Comparison of ENCODE assay signal across 7 cellular contexts in the genomic region with DNA sequence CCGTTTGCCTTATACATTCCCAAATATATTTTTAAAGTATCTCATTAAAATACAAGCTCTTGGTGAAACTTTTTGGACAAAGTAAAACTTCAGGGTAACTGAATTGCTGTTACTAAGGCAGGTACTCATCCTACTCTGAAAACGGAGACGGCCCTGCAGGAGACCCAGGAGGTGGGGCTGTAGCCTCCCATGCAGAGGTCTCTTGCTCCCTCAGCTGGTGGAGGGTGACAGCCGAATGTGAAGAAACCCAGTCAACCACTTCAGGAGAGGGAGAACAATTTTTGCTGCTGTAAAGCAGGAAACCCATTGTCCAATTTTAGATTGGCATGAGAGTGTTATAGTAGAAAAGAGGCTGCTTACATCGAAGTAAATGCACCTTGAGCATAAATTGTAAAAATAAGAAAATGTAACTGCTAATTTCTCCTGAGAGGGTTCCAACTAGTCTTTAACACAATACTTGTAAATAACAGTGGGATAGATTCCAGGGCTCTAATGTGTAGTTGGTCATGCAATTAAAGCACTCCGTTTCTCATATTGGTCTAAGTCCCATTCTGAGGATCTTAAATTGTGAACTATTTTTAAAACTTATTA. TPM values are rescaled to one million over a fixed set of nuclear protein-coding genes. Genes with fewer than 3 reads are reported as not detected.
DNase-seq lines count a peak whose midpoint lies in the region; ATAC-seq, FAIRE-seq and TF ChIP-seq lines count a peak whose summit lies in the region.
"Not testable (repeated sequence)": the region's sequence is repeated elsewhere in the genome, so short reads cannot be mapped to it uniquely, and the experiment has no call there.

No MANE protein-coding gene starts in this region.

- POLR2A ChIA-PET in SK-N-SH (lab: Yijun Ruan, JAX): not testable (repeated sequence)

- DNase-seq in GM13976 (ENCODE audit: low spot score); SK-N-SH: not testable (repeated sequence)
- DNase-seq in NCI-H1105 treated with DMSO at 0.1 percent for 48 hours (lab: John Stamatoyannopoulos, UW) (peak; percentile 66), foreskin keratinocyte (peak in 1 of 2 donors; percentile 22), pancreas (peak in 4 of 6 donors; percentile 28 to 62 (median 35))
- peak; percentile 77 for DNase-seq in activated effector memory CD4-positive, alpha-beta T cell treated with anti-CD3 and anti-CD28 coated beads, Interleukin-2, amount 50 U/mL, for 16 hours

- H3K27me3 ChIP-seq in SK-N-SH (ENCODE audit: insufficient read depth) (peaks cover 17% of the 10 kb centered on the region; the same call in 1 of the 2 replicates), foreskin keratinocyte (peaks cover 60% of the 10 kb centered on the region), pancreas (peaks cover 0 to 19% (median 0%) of the 10 kb centered on the region in 4 donors)

- not testable (repeated sequence) for H4K20me1 ChIP-seq in SK-N-SH (ENCODE audit: insufficient read depth)

- not testable (repeated sequence) for H3K9me2 ChIP-seq in SK-N-SH

- not testable (repeated sequence) for TF ChIP-seq EP300 in SK-N-SH (IDR thresholded peaks at IDR 0.05; ENCODE audit: borderline replicate concordance in 1 of 2, low read depth in 1 of 2, low read length in 1 of 2)

- not testable (repeated sequence) for H3K27ac ChIP-seq in SK-N-SH (ENCODE audit: low read depth in 2 of 2, low read length in 1 of 2); foreskin keratinocyte; pancreas

- 0% methylated on average over 5 of the region's 6 CpGs for WGBS in SK-N-SH (ENCODE audit: low lambda C conversion rate)
- 1 to 3% methylated on average over 5 of the region's 6 CpGs for WGBS in pancreas, 2 donors

- in situ Hi-C loops in GM13976 (cut with MboI; ENCODE audit: low sequenced_read_pairs, unreplicated experiment): not testable (repeated sequence)

- CTCF ChIA-PET in SK-N-SH (lab: Yijun Ruan, JAX): interaction anchor here (1.2 kb wide), 1 partner anchor 13 kb away, joined by 3 read pairs; no protein-coding TSS in a partner anchor

- not testable (repeated sequence) for H3K36me3 ChIP-seq in SK-N-SH (replicated peaks in 1 of 2; ENCODE audit: control insufficient read depth in 1 of 2, insufficient read depth in 2 of 2, low read length in 1 of 2); pancreas

- not testable (repeated sequence) for H3K4me2 ChIP-seq in SK-N-SH

- ATAC-seq in HG02678 (IDR thresholded peaks at IDR 0.05; ENCODE audit: unreplicated experiment) (peak; percentile 95), foreskin keratinocyte (peak; percentile 87), pancreas (peak; percentile 79 to 98 (median 95))

- not testable (repeated sequence) for H3K4me1 ChIP-seq in SK-N-SH (ENCODE audit: control insufficient read depth in 1 of 2, insufficient read depth in 2 of 2, low read depth in 1 of 2, low read length in 1 of 2); foreskin keratinocyte; pancreas

- not testable (repeated sequence) for H3F3A ChIP-seq in SK-N-SH (replicated peaks; ENCODE audit: insufficient read depth)

- H3K9me3 ChIP-seq in SK-N-SH, pancreas: not testable (repeated sequence)

- not testable (repeated sequence) for H3K79me2 ChIP-seq in SK-N-SH (ENCODE audit: insufficient read depth)

- not testable (repeated sequence) for H3K9ac ChIP-seq in SK-N-SH

- TF ChIP-seq CTCF in GM13976 (IDR thresholded peaks at IDR 0.05; ENCODE audit: borderline replicate concordance, control extremely low read depth, extremely low read depth, insufficient read depth, missing control alignments) (peak; percentile 43), SK-N-SH (IDR thresholded peaks at IDR 0.05) (peak; percentile 57), foreskin keratinocyte (conservative IDR thresholded peaks at IDR 0.05) (peak; percentile 75), pancreas (IDR thresholded peaks at IDR 0.05) (peak in 3 of 4 donors; percentile 10 to 17 (median 14))

- H3K4me3 ChIP-seq in SK-N-SH (ENCODE audit: low read depth in 2 of 2, low read length in 1 of 2); pancreas: not testable (repeated sequence)

- peak; percentile 61 for TF ChIP-seq RAD21 in SK-N-SH (IDR thresholded peaks at IDR 0.05; ENCODE audit: low read length)

- intact Hi-C loops in pancreas (cut with DNase I): not testable (repeated sequence)

- not testable (repeated sequence) for H2AFZ ChIP-seq in SK-N-SH (ENCODE audit: low read depth)

- FAIRE-seq in pancreas (lab: Jason Lieb, UNC): not testable (repeated sequence)

TF ChIP-seq in SK-N-SH, 30 proteins besides CTCF, POLR2A, EP300 and RAD21:
- TF ChIP-seq SMC3 (IDR thresholded peaks at IDR 0.05; ENCODE audit: low read depth, low read length): peak; percentile 25; the same call in 1 of the 2 replicates
TF ChIP-seq in SK-N-SH: peak in this region for 1; not testable (repeated sequence) for 29.

RNA-seq across cellular contexts. Expression of gene BDP1, which starts 8.1 kb away (rescaled TPM):
- polyA plus RNA-seq in SK-N-SH (2012; rRNA removed): 4.4 and 5.8 TPM in 2 replicates
- polyA plus RNA-seq in SK-N-SH (2012; cell fraction: cytosol; rRNA removed): 6.2 and 7.3 TPM in 2 replicates
- 5.8 and 12.2 TPM in 2 replicates for polyA plus RNA-seq in SK-N-SH (2012; cell fraction: nucleus; rRNA removed)
- total RNA-seq in foreskin keratinocyte: 18.4 and 21.7 TPM in 2 replicates
- 3.0 and 3.7 TPM in 2 replicates for polyA plus RNA-seq in foreskin keratinocyte
- total RNA-seq in pancreas: 10 to 100 TPM in 2 of 6 donors, 1 to 10 TPM in 4; 7.4 to 13.7 (median 8.6) TPM
- polyA plus RNA-seq in pancreas: 1 to 10 TPM; 7.0 to 8.0 TPM

Comparison
In these comparisons a context has a peak if more than half of its experiments do, and no peak if none do; other contexts are left out.
1. CTCF ChIP-seq: peak in every context shown above with its lines; median percentile 75 in foreskin keratinocyte; 57 in SK-N-SH; 43 in GM13976; 14 in pancreas.